Comparison of ENCODE assay signal across 25 cellular contexts in genomic region chr2:119856469-119856901, GRCh38.
DNase-seq lines count a peak whose midpoint lies in the region; ATAC-seq and TF ChIP-seq lines count a peak whose summit lies in the region.
"Had no signal": no experiment of that assay in that cellular context is flagged by ENCODE, and none has a peak within 500 bp of the region (broad histone marks: within the 10 kb centered on the region; RNA-seq: fewer than 3 reads in every experiment).

No MANE protein-coding gene starts in this region.

- no peaks in the 10 kb centered on the region for H3F3A ChIP-seq in PC-3 (ENCODE audit: low read length, unreplicated experiment)

- H3K9me2 ChIP-seq in PC-3 (replicated peaks; ENCODE audit: low read length): no peaks in the 10 kb centered on the region
- H3K9me2 ChIP-seq in Karpas-422 (replicated peaks; ENCODE audit: insufficient read depth, low read length): no peaks in the 10 kb centered on the region

- H3K4me2 ChIP-seq in PC-3 (ENCODE audit: low read length): 0 out of 2 replicates have a peak overlapping the region, but pooled peaks have one; percentile 0
- H3K4me2 ChIP-seq in Karpas-422 (ENCODE audit: low read depth, low read length, poor library complexity, severe bottlenecking): no peak overlapping the region
- H3K4me2 ChIP-seq: smooth muscle cell had no signal

- intact Hi-C loops in PC-3 (cut with micrococcal nuclease): no loop called here

- H3K9me3 ChIP-seq in PC-3 (ENCODE audit: low read length): peaks cover 11% of the 10 kb centered on the region
- H3K9me3 ChIP-seq in Karpas-422 (ENCODE audit: low read length): peaks cover 17% of the 10 kb centered on the region

- H3K27me3 ChIP-seq in PC-3 (ENCODE audit: low read length) (no peaks in the 10 kb centered on the region), Karpas-422 (ENCODE audit: low read length) (no peaks in the 10 kb centered on the region)
- H3K27me3 ChIP-seq: brain microvascular endothelial cell, gastroesophageal sphincter, upper lobe of left lung had no signal

- peak; percentile 57 for ATAC-seq in GM18907 (IDR thresholded peaks at IDR 0.05; ENCODE audit: unreplicated experiment)
- peak; percentile 71 for ATAC-seq in PC-3
- ATAC-seq: activated CD8-positive, alpha-beta T cell treated with anti-CD3 and anti-CD28 coated beads for 36 hours; gastroesophageal sphincter; naive thymus-derived CD8-positive, alpha-beta T cell had no signal

- H2AFZ ChIP-seq in PC-3 (ENCODE audit: low read length) (no peak overlapping the region), Karpas-422 (ENCODE audit: low read length) (no peak overlapping the region)

- peak; percentile 29 for DNase-seq in DMS79 treated with DMSO at 0.1 percent for 48 hours (lab: John Stamatoyannopoulos, UW)
- DNase-seq in DMS79 (lab: John Stamatoyannopoulos, UW): no peak
- DNase-seq in PC-3: peak; percentile 38
- peak; percentile 59 for DNase-seq in epithelial cell of esophagus (ENCODE audit: low read depth)
- DNase-seq in Karpas-422: no peak
- DNase-seq in NK-92 treated with Interleukin-12 subunit alpha and Interleukin-12 subunit beta, amount 100 ng/mL, for 24 hours (lab: John Stamatoyannopoulos, UW): no peak
- no peak for DNase-seq in germinal center (ENCODE audit: low spot score)
- DNase-seq: activated CD8-positive, alpha-beta T cell treated with anti-CD3 and anti-CD28 coated beads for 36 hours; activated gamma-delta T cell; brain microvascular endothelial cell; CD4-positive, alpha-beta T cell; effector CD8-positive, alpha-beta T cell; GDM1; midbrain; naive thymus-derived CD8-positive, alpha-beta T cell; NCI-H1105; NCI-H2081 treated with DMSO at 0.1 percent for 48 hours; occipital lobe; stimulated activated CD4-positive, alpha-beta T cell treated with anti-CD3 and anti-CD28 coated beads, Interleukin-2, amount 100 ng/mL, for 24 hours; upper lobe of left lung had no signal

- H3K4me1 ChIP-seq in PC-3 (ENCODE audit: insufficient read depth, low read length): peaks cover 7% of the 10 kb centered on the region
- H3K4me1 ChIP-seq in Karpas-422 (ENCODE audit: low read length): peaks cover 5% of the 10 kb centered on the region
- H3K4me1 ChIP-seq: gastroesophageal sphincter had no signal

- POLR2A ChIA-PET in PC-3 (lab: Charles Lee; ENCODE audit: unreplicated experiment): no interaction called here

- H3K36me3 ChIP-seq in PC-3 (ENCODE audit: low read depth, low read length): peaks cover 16% of the 10 kb centered on the region
- no peaks in the 10 kb centered on the region for H3K36me3 ChIP-seq in Karpas-422 (ENCODE audit: insufficient read depth, low read length)
- H3K36me3 ChIP-seq: brain microvascular endothelial cell, gastroesophageal sphincter, HAP-1, upper lobe of left lung had no signal

- H3K27ac ChIP-seq in PC-3 (ENCODE audit: low read length) (no peak overlapping the region), Karpas-422 (ENCODE audit: low read length) (no peak overlapping the region)
- H3K27ac ChIP-seq: 22Rv1, brain microvascular endothelial cell, gastroesophageal sphincter, upper lobe of left lung had no signal

- CTCF ChIA-PET in PC-3 (lab: Charles Lee): no interaction called here

- H4K20me1 ChIP-seq in PC-3 (ENCODE audit: low read length): no peaks in the 10 kb centered on the region
- no peaks in the 10 kb centered on the region for H4K20me1 ChIP-seq in Karpas-422 (ENCODE audit: insufficient read depth, low read depth, low read length)

- no TSS peak for BruUV-seq in PC-3 (replicated peaks; lab: Mats Ljungman, UMichigan)

- peaks cover 58% of the 10 kb centered on the region for H3K79me2 ChIP-seq in PC-3 (ENCODE audit: low read length)
- H3K79me2 ChIP-seq in Karpas-422 (ENCODE audit: low read length): peaks cover 15% of the 10 kb centered on the region; the same call in 1 of the 2 replicates

- H3K4me3 ChIP-seq in PC-3 (ENCODE audit: low read length): no peak overlapping the region
- H3K4me3 ChIP-seq in epithelial cell of esophagus (ENCODE audit: low read length): no peak overlapping the region
- no peak overlapping the region for H3K4me3 ChIP-seq in Karpas-422 (ENCODE audit: low read length)
- H3K4me3 ChIP-seq: gastroesophageal sphincter, HAP-1, smooth muscle cell, upper lobe of left lung had no signal

- no peak overlapping the region for H3K9ac ChIP-seq in PC-3 (ENCODE audit: low read length)
- H3K9ac ChIP-seq in Karpas-422 (ENCODE audit: low read length): no peak overlapping the region

- TF ChIP-seq CTCF in PC-3 (conservative IDR thresholded peaks at IDR 0.05; ENCODE audit: low read depth, low read length) (no peak), epithelial cell of esophagus (IDR thresholded peaks at IDR 0.05; ENCODE audit: insufficient read depth, low read depth, low read length, missing control alignments) (no peak)

Comparison
In these comparisons a context has a peak if more than half of its experiments do, and no peak if none do; other contexts are left out.
1. DNase-seq: peak in DMS79 treated with DMSO at 0.1 percent for 48 hours (single experiment), PC-3 (single experiment) and epithelial cell of esophagus (single experiment); none in DMS79 (single experiment), Karpas-422 (single experiment), NK-92 treated with Interleukin-12 subunit alpha and Interleukin-12 subunit beta, amount 100 ng/mL, for 24 hours (single experiment) and germinal center (single experiment).